In the genomic region with DNA sequence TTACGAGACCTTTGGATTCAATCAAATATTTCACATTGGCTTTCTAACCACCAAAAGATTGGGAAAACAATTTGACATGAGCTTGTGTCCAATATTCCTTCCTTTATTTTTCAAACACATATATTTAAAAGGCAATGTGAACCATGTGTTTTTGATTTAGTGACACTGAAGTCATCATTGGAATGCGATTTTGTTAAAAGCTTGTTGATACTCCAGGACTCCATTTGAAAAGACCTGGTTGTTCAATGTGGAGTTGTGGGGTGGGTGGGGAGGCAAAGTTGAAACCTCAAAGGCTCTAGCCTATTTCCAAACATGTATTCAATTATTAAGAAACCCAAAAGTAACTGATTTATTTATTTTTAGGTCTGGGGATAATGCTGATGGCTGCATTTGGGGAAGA, we compare ENCODE assay signal across 14 cellular contexts.
"Had no signal": no experiment of that assay in that cellular context is flagged by ENCODE, and none has a peak within 500 bp of the region (broad histone marks: within the 10 kb centered on the region; RNA-seq: fewer than 3 reads in every experiment).

No MANE protein-coding gene starts in this region.

- DNase-seq: activated CD4-positive, alpha-beta T cell treated with anti-CD3 and anti-CD28 coated beads, Interleukin-2, amount 50 U/mL, for 48 hours; activated naive CD8-positive, alpha-beta T cell treated with anti-CD3 and anti-CD28 coated beads for 36 hours; amygdala; caudate nucleus; dorsolateral prefrontal cortex; erythroblast; foreskin melanocyte; glutamatergic neuron; hippocampal formation; left cardiac atrium; nephron progenitor cell; stimulated activated naive CD8-positive, alpha-beta T cell treated with anti-CD3 and anti-CD28 coated beads, Interleukin-15, amount 100 ng/mL, for 72 hours; trophoblast cell had no signal

- ATAC-seq: left cardiac atrium; stimulated activated naive CD8-positive, alpha-beta T cell treated with anti-CD3 and anti-CD28 coated beads, Interleukin-15, amount 100 ng/mL, for 72 hours had no signal

- H3K27ac ChIP-seq: dorsolateral prefrontal cortex had no signal

- H3K4me3 ChIP-seq: dorsolateral prefrontal cortex, lung had no signal
